In genomic region chr7:75946207-75946855, GRCh38 we compare ENCODE assay signal across 18 cellular contexts. TPM values are rescaled to one million over a fixed set of nuclear protein-coding genes. Genes with fewer than 3 reads are reported as not detected.
A peak's percentile ranks its signal among the peaks of the same experiment; 100 is the strongest.
DNase-seq lines count a peak whose midpoint lies in the region; ATAC-seq and TF ChIP-seq lines count a peak whose summit lies in the region.
"Had no signal": no experiment of that assay in that cellular context is flagged by ENCODE, and none has a peak within 500 bp of the region (broad histone marks: within the 10 kb centered on the region; RNA-seq: fewer than 3 reads in every experiment).

No MANE protein-coding gene starts in this region.

- 79 to 84% (median 81%) methylated on average over 8 of the region's 8 CpGs for WGBS in adipose tissue, 3 donors
- WGBS in stomach, 5 donors = 67 to 80% (median 74%) methylated on average over 8 of the region's 8 CpGs

- DNase-seq in MCF 10A (ENCODE audit: unreplicated experiment) (no peak), breast epithelium (ENCODE audit: low spot score in 2 of 2) (no peak), lower lobe of right lung (no peak), stomach (no peak), HEK293T (ENCODE audit: extremely low spot score) (no peak), DMS153 treated with DMSO at 0.1 percent for 48 hours (lab: John Stamatoyannopoulos, UW; ENCODE audit: unreplicated experiment) (no peak)
- DNase-seq: activated CD4-positive, alpha-beta T cell treated with anti-CD3 and anti-CD28 coated beads, Interleukin-2, amount 50 U/mL, for 48 hours; amniotic stem cell; CD4-positive, CD25-positive, alpha-beta regulatory T cell; EL; glutamatergic neuron; NCI-H1694; stimulated activated CD4-positive, alpha-beta T cell treated with anti-CD3 and anti-CD28 coated beads, Interleukin-4, amount 100 ng/mL, for 4 hours had no signal

- no TSS peak for BruUV-seq in MCF 10A (replicated peaks; lab: Mats Ljungman, UMichigan)

- H3K27me3 Mint-ChIP-seq in MCF 10A (ENCODE audit: insufficient read depth, unreplicated experiment) = no peaks in the 10 kb centered on the region
- H3K27me3 Mint-ChIP-seq: CD4-positive, CD25-positive, alpha-beta regulatory T cell had no signal

- H3K9me3 ChIP-seq in breast epithelium (no peaks in the 10 kb centered on the region), lower lobe of right lung (no peaks in the 10 kb centered on the region), stomach (no peaks in the 10 kb centered on the region)
- H3K9me3 ChIP-seq: tibial nerve had no signal

- no peaks in the 10 kb centered on the region for H3K36me3 Mint-ChIP-seq in MCF 10A (ENCODE audit: insufficient read depth, unreplicated experiment)

- CTCF ChIA-PET in MCF 10A (lab: Yijun Ruan, JAX) = interaction anchor here (0.6 to 1.5 kb wide), 5 partner anchors 21 to 123 kb away, joined by 3 to 7 read pairs (median 3); no protein-coding TSS in a partner anchor
- CTCF ChIA-PET in HEK293T (lab: Yijun Ruan, JAX) = no interaction called here

- H3K27ac Mint-ChIP-seq in MCF 10A (ENCODE audit: low read depth, unreplicated experiment) = peak overlapping the region; percentile 81
- H3K27ac Mint-ChIP-seq: nephron had no signal

- no peaks in the 10 kb centered on the region for H3K27me3 ChIP-seq in breast epithelium
- no peaks in the 10 kb centered on the region for H3K27me3 ChIP-seq in lower lobe of right lung (ENCODE audit: low read depth)
- H3K27me3 ChIP-seq in stomach = no peaks in the 10 kb centered on the region
- H3K27me3 ChIP-seq: tibial nerve had no signal

- no peaks in the 10 kb centered on the region for H3K9me3 Mint-ChIP-seq in MCF 10A (ENCODE audit: unreplicated experiment)
- H3K9me3 Mint-ChIP-seq: CD4-positive, CD25-positive, alpha-beta regulatory T cell had no signal

- peaks cover 27% of the 10 kb centered on the region for H3K4me1 Mint-ChIP-seq in MCF 10A (ENCODE audit: insufficient read depth, unreplicated experiment)

- POLR2A ChIA-PET in MCF 10A (lab: Yijun Ruan, JAX) (interaction anchor here (0.6 to 1.2 kb wide), 4 partner anchors 11 to 123 kb away, joined by 3 read pairs; no protein-coding TSS in a partner anchor), HEK293T (lab: Yijun Ruan, JAX) (no interaction called here)

- TF ChIP-seq EP300 in stomach (IDR thresholded peaks at IDR 0.05) = no peak

- ATAC-seq in lower lobe of right lung (peak; percentile 53 to 71), HG02973 (IDR thresholded peaks at IDR 0.05; ENCODE audit: unreplicated experiment) (no peak)
- ATAC-seq: SK-N-SH treated with all-trans-retinoic acid at 6 μM for 48 hours had no signal

- no peak for TF ChIP-seq CTCF in MCF 10A (IDR thresholded peaks at IDR 0.05; ENCODE audit: unreplicated experiment)
- TF ChIP-seq CTCF in breast epithelium (IDR thresholded peaks at IDR 0.05) = no peak
- TF ChIP-seq CTCF in lower lobe of right lung (IDR thresholded peaks at IDR 0.05) = no peak
- TF ChIP-seq CTCF in stomach (IDR thresholded peaks at IDR 0.05) = no peak

- H3K27ac ChIP-seq in breast epithelium (no peak overlapping the region), adipose tissue (ENCODE audit: low read depth, low read length) (peak overlapping the region; percentile 59), lower lobe of right lung (peak overlapping the region; percentile 77), stomach (peak overlapping the region; percentile 65 to 91 (median 84))
- H3K27ac ChIP-seq: tibial nerve had no signal

- intact Hi-C loops in MCF 10A (cut with micrococcal nuclease) (no loop called here), breast epithelium (cut with DNase I; ENCODE audit: low total_unique reads) (no loop called here), lower lobe of right lung (cut with DNase I) (no loop called here), stomach (cut with DNase I; ENCODE audit: low total_unique reads) (no loop called here)

- TF ChIP-seq POLR2A in breast epithelium (IDR thresholded peaks at IDR 0.05) (no peak), stomach (IDR thresholded peaks at IDR 0.05) (no peak)

- no peaks in the 10 kb centered on the region for H3K36me3 ChIP-seq in breast epithelium
- peaks cover 8% of the 10 kb centered on the region for H3K36me3 ChIP-seq in lower lobe of right lung
- peaks cover 0 to 8% (median 0%) of the 10 kb centered on the region in 4 donors for H3K36me3 ChIP-seq in stomach

- no peaks in the 10 kb centered on the region for H3K4me1 ChIP-seq in breast epithelium
- peaks cover 67% of the 10 kb centered on the region for H3K4me1 ChIP-seq in lower lobe of right lung
- H3K4me1 ChIP-seq in stomach = peaks cover 30 to 80% (median 48%) of the 10 kb centered on the region in 4 donors

- H3K4me3 Mint-ChIP-seq in MCF 10A (ENCODE audit: unreplicated experiment) = no peak overlapping the region
- H3K4me3 Mint-ChIP-seq: CD4-positive, CD25-positive, alpha-beta regulatory T cell; nephron had no signal

- H3K4me3 ChIP-seq in breast epithelium (no peak overlapping the region), lower lobe of right lung (no peak overlapping the region), stomach (no peak overlapping the region)
- H3K4me3 ChIP-seq: tibial nerve had no signal

TF ChIP-seq in HEK293T, 16 proteins besides CTCF, POLR2A, EP300 and RAD21:
- TF ChIP-seq NFRKB (IDR thresholded peaks at IDR 0.05) = no peak
- TF ChIP-seq LEF1 (IDR thresholded peaks at IDR 0.05; ENCODE audit: borderline replicate concordance) = no peak
- no peak for TF ChIP-seq FOXM1 (IDR thresholded peaks at IDR 0.05; ENCODE audit: borderline replicate concordance)

RNA-seq across cellular contexts. Expression of gene POR, which starts 31.4 kb away (rescaled TPM):
- total RNA-seq in MCF 10A (2022) (45.1 and 58.0 TPM in 2 replicates), breast epithelium (100 to 1,000 TPM in 1 of 3 donors, 10 to 100 TPM in 2; 62.1 to 123 (median 87.7) TPM), lower lobe of right lung (244 TPM), stomach (100 to 1,000 TPM in 1 of 5 donors, 10 to 100 TPM in 4; 36.2 to 304 (median 78.0) TPM)
- polyA plus RNA-seq in adipose tissue (100 to 1,000 TPM in 1 of 3 donors, 10 to 100 TPM in 2; 59.6 to 250 (median 70.1) TPM), stomach (10 to 100 TPM; 30.4 to 88.6 (median 42.0) TPM)

RNA-seq across cellular contexts. Expression of gene TMEM120A, which starts 48.1 kb away (rescaled TPM):
- 19.3 and 19.4 TPM in 2 replicates for total RNA-seq in MCF 10A (2022)
- total RNA-seq in breast epithelium = 10 to 100 TPM; 27.2 to 52.0 (median 42.9) TPM
- polyA plus RNA-seq in adipose tissue = 100 to 1,000 TPM in 2 of 3 donors, 10 to 100 TPM in 1; 62.5 to 257 (median 117) TPM
- 42.7 TPM for total RNA-seq in lower lobe of right lung
- total RNA-seq in stomach = 10 to 100 TPM in 4 of 5 donors, 1 to 10 TPM in 1; 4.1 to 75.3 (median 24.2) TPM
- 10 to 100 TPM; 53.6 to 78.6 (median 68.3) TPM for polyA plus RNA-seq in stomach

Comparison
In these comparisons a context has a peak if more than half of its experiments do, and no peak if none do; other contexts are left out.
1. H3K27ac ChIP-seq: peak in adipose tissue (single experiment), lower lobe of right lung (single experiment) and stomach (5 of 5); none in breast epithelium (0 of 2).